Comparison of ENCODE assay signal across 2 cellular contexts in the genomic region with DNA sequence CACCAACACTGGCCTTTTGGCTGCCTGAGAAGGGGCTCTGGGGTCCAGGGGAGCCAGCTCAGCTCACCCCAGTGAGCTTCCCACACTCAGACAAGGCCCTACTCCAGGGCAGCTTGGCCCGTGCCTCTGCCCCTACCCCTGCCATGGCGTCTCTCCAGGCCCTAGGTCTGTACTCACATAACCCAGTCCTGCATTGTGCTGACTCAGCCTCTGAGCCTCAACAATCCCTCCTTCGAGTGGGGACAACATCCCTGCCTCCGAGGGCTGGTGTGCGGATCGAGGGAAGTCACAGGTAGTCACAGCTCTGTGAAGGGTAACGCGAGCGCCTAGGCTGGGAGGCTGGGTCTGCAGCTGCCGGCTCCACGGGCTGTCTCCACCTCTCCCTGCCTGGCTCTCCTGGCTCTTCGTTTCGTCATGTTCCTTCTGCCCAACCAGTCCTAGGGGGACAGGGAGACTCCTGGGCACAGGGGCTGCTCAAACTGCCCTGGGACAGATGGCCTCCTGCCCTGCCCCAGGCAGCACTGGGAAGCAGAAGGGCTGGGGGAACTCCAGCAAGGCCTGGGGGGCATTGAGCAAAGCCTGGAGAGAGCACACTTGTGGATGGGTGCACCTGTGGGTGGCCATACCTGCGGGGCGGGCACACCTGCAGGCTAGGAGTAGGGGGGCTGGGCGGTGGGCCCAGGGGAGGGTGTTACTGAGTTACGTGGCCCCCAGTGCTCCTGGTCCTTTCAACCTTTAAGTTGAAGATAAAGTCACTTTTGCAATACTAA.
A peak's percentile ranks its signal among the peaks of the same experiment; 100 is the strongest.
TF ChIP-seq lines count a peak whose summit lies in the region.

No MANE protein-coding gene starts in this region.

TF ChIP-seq in A549, 52 proteins besides CTCF, POLR2A, EP300 and RAD21 (continued from another document):
- TF ChIP-seq MAFK (IDR thresholded peaks at IDR 0.05; ENCODE audit: partially characterized antibody) (peak; percentile 90), PHF8 (IDR thresholded peaks at IDR 0.05; ENCODE audit: borderline replicate concordance, low read depth) (no peak)

TF ChIP-seq in IMR-90, 13 proteins besides CTCF, POLR2A, EP300 and RAD21 (continued from another document):
- TF ChIP-seq, protein P1, sequence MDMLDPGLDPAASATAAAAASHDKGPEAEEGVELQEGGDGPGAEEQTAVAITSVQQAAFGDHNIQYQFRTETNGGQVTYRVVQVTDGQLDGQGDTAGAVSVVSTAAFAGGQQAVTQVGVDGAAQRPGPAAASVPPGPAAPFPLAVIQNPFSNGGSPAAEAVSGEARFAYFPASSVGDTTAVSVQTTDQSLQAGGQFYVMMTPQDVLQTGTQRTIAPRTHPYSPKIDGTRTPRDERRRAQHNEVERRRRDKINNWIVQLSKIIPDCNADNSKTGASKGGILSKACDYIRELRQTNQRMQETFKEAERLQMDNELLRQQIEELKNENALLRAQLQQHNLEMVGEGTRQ (IDR thresholded peaks at IDR 0.05; ENCODE audit: low read depth, low read length): no peak
- TF ChIP-seq CHD1 (IDR thresholded peaks at IDR 0.05; ENCODE audit: low read depth, low read length): no peak
- TF ChIP-seq MXI1 (IDR thresholded peaks at IDR 0.05; ENCODE audit: borderline replicate concordance, low read depth, low read length): no peak
- peak; percentile 79 for TF ChIP-seq MAFK (IDR thresholded peaks at IDR 0.05; ENCODE audit: low read depth, low read length)
TF ChIP-seq in IMR-90: peak in this region for 1.
